Comparison of ENCODE assay signal across 9 cellular contexts in the genomic region with DNA sequence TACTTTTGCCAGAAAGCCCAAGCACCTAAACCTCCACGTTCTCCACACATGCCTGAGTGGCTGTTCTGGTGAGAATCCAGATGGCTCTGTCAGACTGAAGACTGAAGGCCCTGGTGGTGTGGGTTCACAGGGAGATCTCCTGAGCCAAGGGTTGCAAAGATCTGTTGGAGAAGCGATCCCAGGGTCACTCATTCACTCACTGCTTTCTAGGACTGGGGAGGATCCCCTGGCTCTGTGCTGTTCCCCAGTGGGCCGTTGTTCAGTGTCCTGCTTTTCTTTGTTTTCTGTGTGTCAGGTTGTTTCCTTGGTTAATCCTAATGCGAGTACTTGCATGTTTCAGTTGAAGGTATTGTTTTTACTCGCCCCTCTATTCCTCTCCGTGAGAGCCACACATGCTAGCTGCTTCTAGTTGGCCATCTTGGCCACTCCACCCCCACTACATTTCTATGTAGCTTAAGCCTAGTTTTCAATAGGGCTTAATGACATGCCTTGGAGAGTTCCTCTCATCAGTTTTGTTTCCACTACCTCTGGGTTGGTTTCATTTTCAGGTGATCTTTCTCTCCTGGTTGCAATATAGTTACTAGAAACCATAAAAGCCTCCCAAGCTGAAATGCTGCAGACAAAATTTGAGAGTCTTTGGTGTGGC.
A peak's percentile ranks its signal among the peaks of the same experiment; 100 is the strongest.
DNase-seq lines count a peak whose midpoint lies in the region; ATAC-seq lines count a peak whose summit lies in the region.
"Had no signal": no experiment of that assay in that cellular context is flagged by ENCODE, and none has a peak within 500 bp of the region (broad histone marks: within the 10 kb centered on the region; RNA-seq: fewer than 3 reads in every experiment).

No MANE protein-coding gene starts in this region.

- H3K4me3 ChIP-seq in stomach smooth muscle (ENCODE audit: low read length in 2 of 2) = no peak overlapping the region

- peaks cover 53% of the 10 kb centered on the region for H3K4me1 Mint-ChIP-seq in activated T-cell treated with anti-CD3 and anti-CD28 coated beads, Interleukin-2, amount 50 U/mL, for 4 hours (ENCODE audit: low read depth)
- H3K4me1 Mint-ChIP-seq in activated CD4-positive, alpha-beta memory T cell treated with anti-CD3 and anti-CD28 coated beads, Interleukin-2, amount 10 ng/mL, durations not matched to agents 7 days and 5 days = peaks cover 46% of the 10 kb centered on the region

- peaks cover 10% of the 10 kb centered on the region for H3K4me1 ChIP-seq in stomach smooth muscle (ENCODE audit: control insufficient read depth, insufficient read depth, low read length)

- POLR2A ChIA-PET in activated CD4-positive, alpha-beta memory T cell treated with anti-CD3 and anti-CD28 coated beads, Interleukin-2, amount 10 ng/mL, durations not matched to agents 7 days and 5 days (lab: Charles Lee) = interaction anchor here (0.6 to 2.2 kb wide), 16 partner anchors 10 to 1262 kb away, joined by 3 to 13 read pairs (median 4); a partner anchor contains a TSS

- CTCF ChIA-PET in activated CD4-positive, alpha-beta memory T cell treated with anti-CD3 and anti-CD28 coated beads, Interleukin-2, amount 10 ng/mL, durations not matched to agents 7 days and 5 days (lab: Charles Lee) = interaction anchor here (1.2 kb wide), 1 partner anchor 145 kb away, joined by 6 read pairs; no protein-coding TSS in a partner anchor

- H3K36me3 Mint-ChIP-seq in activated T-cell treated with anti-CD3 and anti-CD28 coated beads, Interleukin-2, amount 50 U/mL, for 4 hours (ENCODE audit: insufficient read depth) = no peaks in the 10 kb centered on the region
- peaks cover 57% of the 10 kb centered on the region for H3K36me3 Mint-ChIP-seq in activated CD4-positive, alpha-beta memory T cell treated with anti-CD3 and anti-CD28 coated beads, Interleukin-2, amount 10 ng/mL, durations not matched to agents 7 days and 5 days (ENCODE audit: low read depth)

- no peaks in the 10 kb centered on the region for H3K27me3 Mint-ChIP-seq in activated T-cell treated with anti-CD3 and anti-CD28 coated beads, Interleukin-2, amount 50 U/mL, for 4 hours (ENCODE audit: low read depth)
- H3K27me3 Mint-ChIP-seq in activated CD4-positive, alpha-beta memory T cell treated with anti-CD3 and anti-CD28 coated beads, Interleukin-2, amount 10 ng/mL, durations not matched to agents 7 days and 5 days = no peaks in the 10 kb centered on the region

- no peaks in the 10 kb centered on the region for H3K9me3 Mint-ChIP-seq in activated T-cell treated with anti-CD3 and anti-CD28 coated beads, Interleukin-2, amount 50 U/mL, for 4 hours
- H3K9me3 Mint-ChIP-seq in activated CD4-positive, alpha-beta memory T cell treated with anti-CD3 and anti-CD28 coated beads, Interleukin-2, amount 10 ng/mL, durations not matched to agents 7 days and 5 days = peaks cover 17% of the 10 kb centered on the region

- ATAC-seq in activated T-cell treated with anti-CD3 and anti-CD28 coated beads, Interleukin-2, amount 50 U/mL, for 4 hours = peak; percentile 90 to 91
- ATAC-seq in HG02938 (IDR thresholded peaks at IDR 0.05; ENCODE audit: unreplicated experiment) = peak; percentile 95

- H3K27me3 ChIP-seq in stomach smooth muscle (ENCODE audit: control insufficient read depth in 1 of 2, insufficient read depth in 2 of 2, low read length in 2 of 2) = no peaks in the 10 kb centered on the region

- H3K36me3 ChIP-seq in stomach smooth muscle (ENCODE audit: control insufficient read depth in 2 of 2, insufficient read depth in 2 of 2, low read length in 2 of 2) = no peaks in the 10 kb centered on the region

- no peak overlapping the region for H3K9ac ChIP-seq in stomach smooth muscle (ENCODE audit: low read length in 2 of 2)

- no peak for DNase-seq in activated T-cell treated with anti-CD3 and anti-CD28 coated beads, Interleukin-2, amount 50 U/mL, for 4 hours
- no peak for DNase-seq in activated T-cell treated with anti-CD3 and anti-CD28 coated beads, Interleukin-2, amount 50 U/mL, for 1 hour
- no peak for DNase-seq in activated CD4-positive, alpha-beta memory T cell treated with anti-CD3 and anti-CD28 coated beads, Interleukin-2, amount 10 ng/mL, durations not matched to agents 7 days and 5 days
- DNase-seq in AML-193 (lab: John Stamatoyannopoulos, UW) = no peak
- no peak for DNase-seq in DMS53 treated with DMSO at 0.1 percent for 48 hours (lab: John Stamatoyannopoulos, UW; ENCODE audit: unreplicated experiment)
- DNase-seq in LoVo (ENCODE audit: low spot score) = no peak
- DNase-seq: NCI-H2107 had no signal

- H3K9me3 ChIP-seq in stomach smooth muscle (ENCODE audit: control insufficient read depth in 2 of 2, low read length in 2 of 2) = no peaks in the 10 kb centered on the region

- H3K27ac ChIP-seq in stomach smooth muscle (ENCODE audit: low read length) = peak overlapping the region; percentile 13

- H3K4me3 Mint-ChIP-seq in activated T-cell treated with anti-CD3 and anti-CD28 coated beads, Interleukin-2, amount 50 U/mL, for 4 hours = peak overlapping the region; percentile 52
- H3K4me3 Mint-ChIP-seq in activated CD4-positive, alpha-beta memory T cell treated with anti-CD3 and anti-CD28 coated beads, Interleukin-2, amount 10 ng/mL, durations not matched to agents 7 days and 5 days = peak overlapping the region; percentile 22

- H3K27ac Mint-ChIP-seq in activated CD4-positive, alpha-beta memory T cell treated with anti-CD3 and anti-CD28 coated beads, Interleukin-2, amount 10 ng/mL, durations not matched to agents 7 days and 5 days = peak overlapping the region; percentile 85
